8 cellular contexts compared by ENCODE assay signal in the genomic region with DNA sequence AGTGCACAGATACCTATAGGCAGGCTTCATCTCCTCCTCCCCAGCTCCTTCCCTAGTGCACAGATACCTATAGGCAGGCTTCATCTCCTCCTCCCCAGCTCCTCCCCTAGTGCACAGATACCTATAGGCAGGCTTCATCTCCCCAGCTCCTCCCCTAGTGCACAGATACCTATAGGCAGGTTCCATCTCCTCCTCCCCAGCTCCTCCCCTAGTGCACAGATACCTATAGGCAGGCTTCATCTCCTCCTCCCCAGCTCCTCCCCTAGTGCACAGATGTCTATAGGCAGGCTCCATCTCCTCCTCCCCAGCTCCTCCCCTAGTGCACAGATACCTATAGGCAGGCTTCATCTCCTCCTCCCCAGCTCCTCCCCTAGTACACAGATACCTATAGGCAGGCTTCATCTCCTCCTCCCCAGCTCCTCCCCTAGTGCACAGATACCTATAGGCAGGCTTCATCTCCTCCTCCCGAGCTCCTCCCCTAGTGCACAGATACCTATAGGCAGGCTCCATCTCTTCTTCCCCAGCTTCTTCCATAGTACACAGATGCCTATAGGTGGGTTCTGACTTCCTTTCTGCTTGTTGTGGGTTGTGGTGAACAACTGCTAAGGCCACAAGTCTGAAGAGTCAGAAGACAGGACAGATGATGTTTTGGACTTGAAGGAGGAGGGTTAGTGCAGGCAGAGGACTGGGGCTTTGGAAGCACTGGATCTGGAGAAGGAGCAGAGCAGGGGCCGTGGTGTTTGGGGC. TPM values are rescaled to one million over a fixed set of nuclear protein-coding genes. Genes with fewer than 3 reads are reported as not detected.
DNase-seq lines count a peak whose midpoint lies in the region; ATAC-seq and TF ChIP-seq lines count a peak whose summit lies in the region.
"Not testable (repeated sequence)": the region's sequence is repeated elsewhere in the genome, so short reads cannot be mapped to it uniquely, and the experiment has no call there.

No MANE protein-coding gene starts in this region.

- intact Hi-C loops in mucosa of descending colon (cut with DNase I, micrococcal nuclease); upper lobe of right lung (cut with DNase I): not testable (repeated sequence)

- H3K4me3 Mint-ChIP-seq in T-helper 1 cell treated with Interleukin-12 subunit alpha and Interleukin-12 subunit beta and Interleukin-4 antibody, amounts not matched to agents 30 μg/mL and 1 μg/mL, for 36 hours: peak overlapping the region; percentile 82
- H3K4me3 Mint-ChIP-seq in activated naive CD4-positive, alpha-beta T cell treated with anti-CD3 and anti-CD28 coated beads, Interleukin-2, amount 10 ng/mL, durations not matched to agents 7 days and 5 days: peak overlapping the region; percentile 71

- not testable (repeated sequence) for H3K27me3 ChIP-seq in upper lobe of right lung

- H3K4me3 ChIP-seq in mucosa of descending colon, upper lobe of right lung: not testable (repeated sequence)

- H3K4me1 ChIP-seq in mucosa of descending colon (ENCODE audit: low read depth): not testable (repeated sequence)
- H3K4me1 ChIP-seq in upper lobe of right lung: peaks cover 13% of the 10 kb centered on the region

- peak; percentile 58 for ATAC-seq in GM18502 (IDR thresholded peaks at IDR 0.05; ENCODE audit: poor library complexity, unreplicated experiment)
- ATAC-seq in GM19463 (IDR thresholded peaks at IDR 0.05; ENCODE audit: unreplicated experiment): peak; percentile 44
- peak; percentile 57 for ATAC-seq in HG02885 (IDR thresholded peaks at IDR 0.05; ENCODE audit: poor library complexity, unreplicated experiment)
- peak; percentile 46 for ATAC-seq in HG03565 (IDR thresholded peaks at IDR 0.05; ENCODE audit: unreplicated experiment)
- ATAC-seq in mucosa of descending colon: peak; percentile 66
- ATAC-seq in upper lobe of right lung: peak; percentile 11

- H3K27me3 Mint-ChIP-seq in T-helper 1 cell treated with Interleukin-12 subunit alpha and Interleukin-12 subunit beta and Interleukin-4 antibody, amounts not matched to agents 30 μg/mL and 1 μg/mL, for 36 hours (ENCODE audit: low read depth); activated naive CD4-positive, alpha-beta T cell treated with anti-CD3 and anti-CD28 coated beads, Interleukin-2, amount 10 ng/mL, durations not matched to agents 7 days and 5 days: not testable (repeated sequence)

- not testable (repeated sequence) for H3K36me3 ChIP-seq in mucosa of descending colon (ENCODE audit: low read depth); upper lobe of right lung

- peak overlapping the region; percentile 92 for H3K27ac Mint-ChIP-seq in T-helper 1 cell treated with Interleukin-12 subunit alpha and Interleukin-12 subunit beta and Interleukin-4 antibody, amounts not matched to agents 30 μg/mL and 1 μg/mL, for 36 hours
- peak overlapping the region; percentile 97 for H3K27ac Mint-ChIP-seq in activated naive CD4-positive, alpha-beta T cell treated with anti-CD3 and anti-CD28 coated beads, Interleukin-2, amount 10 ng/mL, durations not matched to agents 7 days and 5 days

- not testable (repeated sequence) for H3K27ac ChIP-seq in upper lobe of right lung

- H3K9me3 ChIP-seq in mucosa of descending colon, upper lobe of right lung: not testable (repeated sequence)

- H3K36me3 Mint-ChIP-seq in T-helper 1 cell treated with Interleukin-12 subunit alpha and Interleukin-12 subunit beta and Interleukin-4 antibody, amounts not matched to agents 30 μg/mL and 1 μg/mL, for 36 hours (ENCODE audit: low read depth): peaks cover 39% of the 10 kb centered on the region
- peaks cover 63% of the 10 kb centered on the region for H3K36me3 Mint-ChIP-seq in activated naive CD4-positive, alpha-beta T cell treated with anti-CD3 and anti-CD28 coated beads, Interleukin-2, amount 10 ng/mL, durations not matched to agents 7 days and 5 days

- peaks cover 40% of the 10 kb centered on the region for H3K4me1 Mint-ChIP-seq in T-helper 1 cell treated with Interleukin-12 subunit alpha and Interleukin-12 subunit beta and Interleukin-4 antibody, amounts not matched to agents 30 μg/mL and 1 μg/mL, for 36 hours (ENCODE audit: low read depth)
- H3K4me1 Mint-ChIP-seq in activated naive CD4-positive, alpha-beta T cell treated with anti-CD3 and anti-CD28 coated beads, Interleukin-2, amount 10 ng/mL, durations not matched to agents 7 days and 5 days: peaks cover 77% of the 10 kb centered on the region

- DNase-seq in activated naive CD4-positive, alpha-beta T cell treated with anti-CD3 and anti-CD28 coated beads, Interleukin-2, amount 10 ng/mL, durations not matched to agents 7 days and 5 days: peak; percentile 81
- not testable (repeated sequence) for DNase-seq in mucosa of descending colon, upper lobe of right lung

- H3K9me3 Mint-ChIP-seq in T-helper 1 cell treated with Interleukin-12 subunit alpha and Interleukin-12 subunit beta and Interleukin-4 antibody, amounts not matched to agents 30 μg/mL and 1 μg/mL, for 36 hours; activated naive CD4-positive, alpha-beta T cell treated with anti-CD3 and anti-CD28 coated beads, Interleukin-2, amount 10 ng/mL, durations not matched to agents 7 days and 5 days: not testable (repeated sequence)

- CTCF ChIA-PET in activated naive CD4-positive, alpha-beta T cell treated with anti-CD3 and anti-CD28 coated beads, Interleukin-2, amount 10 ng/mL, durations not matched to agents 7 days and 5 days (lab: Charles Lee): interaction anchor here (0.7 to 1.5 kb wide), 3 partner anchors 30 to 98 kb away, joined by 3 to 4 read pairs (median 3); no protein-coding TSS in a partner anchor

- not testable (repeated sequence) for TF ChIP-seq CTCF in mucosa of descending colon (IDR thresholded peaks at IDR 0.05); upper lobe of right lung (IDR thresholded peaks at IDR 0.05)

RNA-seq across cellular contexts. Expression of a gene that starts 29.5 kb away (rescaled TPM):
- total RNA-seq in mucosa of descending colon (100 to 1,000 TPM in 2 of 3 donors, 10 to 100 TPM in 1; 58.3 to 195 (median 109) TPM), upper lobe of right lung (48.3 TPM)

Comparison
In these comparisons a context has a peak if more than half of its experiments do, and no peak if none do; other contexts are left out.
1. ATAC-seq: peak in every context shown above with its lines; median percentile 66 in mucosa of descending colon; 58 in GM18502; 57 in HG02885; 46 in HG03565; 44 in GM19463; 11 in upper lobe of right lung.